28 cellular contexts compared by ENCODE assay signal in genomic region chr19:4733755-4734345, GRCh38.
"Had no signal": no experiment of that assay in that cellular context is flagged by ENCODE, and none has a peak within 500 bp of the region (broad histone marks: within the 10 kb centered on the region; RNA-seq: fewer than 3 reads in every experiment).

No MANE protein-coding gene starts in this region.

- H3K36me3 ChIP-seq: ascending aorta, brain microvascular endothelial cell, gastroesophageal sphincter, pancreas, prostate gland, stomach, thyroid gland, upper lobe of left lung, vagina had no signal

- H3K9me3 Mint-ChIP-seq: activated naive CD8-positive, alpha-beta T cell treated with anti-CD3 and anti-CD28 coated beads, Interleukin-2, amount 10 ng/mL, durations not matched to agents 7 days and 5 days; mesothelial cell of epicardium; naive B cell had no signal

- H3K27ac Mint-ChIP-seq: activated CD4-positive, alpha-beta T cell treated with anti-CD3 and anti-CD28 coated beads for 36 hours; activated CD8-positive, alpha-beta memory T cell treated with anti-CD3 and anti-CD28 coated beads, Interleukin-2, amount 10 ng/mL, durations not matched to agents 7 days and 5 days; activated naive CD8-positive, alpha-beta T cell treated with anti-CD3 and anti-CD28 coated beads, Interleukin-2, amount 10 ng/mL, durations not matched to agents 7 days and 5 days; mesothelial cell of epicardium; stimulated activated naive B cell treated with anti-CD40 and anti-IgM and Interleukin-4, amounts not matched to agents 10 μg/mL and 1 μg/mL and 100 μg/mL, for 72 hours had no signal

- H2AFZ ChIP-seq: hepatocyte had no signal

- H3K27me3 ChIP-seq: ascending aorta, brain microvascular endothelial cell, hepatocyte, pancreas, thyroid gland, upper lobe of left lung, vagina had no signal

- H3K27ac ChIP-seq: ascending aorta, brain microvascular endothelial cell, gastroesophageal sphincter, hepatocyte, pancreas, prostate gland, stomach, thyroid gland, upper lobe of left lung, vagina had no signal

- H3K4me1 Mint-ChIP-seq: mesothelial cell of epicardium had no signal

- H3K4me3 ChIP-seq: ascending aorta, gastroesophageal sphincter, hepatocyte, pancreas, prostate gland, smooth muscle cell, stomach, thyroid gland, upper lobe of left lung, vagina had no signal

- DNase-seq: activated CD4-positive, alpha-beta T cell treated with anti-CD3 and anti-CD28 coated beads for 36 hours; activated CD4-positive, alpha-beta T cell treated with anti-CD3 and anti-CD28 coated beads, Interleukin-2, amount 50 U/mL, for 48 hours; activated CD4-positive, CD25-positive, alpha-beta regulatory T cell; activated CD8-positive, alpha-beta memory T cell treated with anti-CD3 and anti-CD28 coated beads, Interleukin-2, amount 10 ng/mL, durations not matched to agents 7 days and 5 days; activated effector memory CD4-positive, alpha-beta T cell treated with Interleukin-2 at 50 U/mL for 16 hours; activated naive CD4-positive, alpha-beta T cell treated with Interleukin-2 at 50 U/mL for 16 hours; activated naive CD8-positive, alpha-beta T cell treated with anti-CD3 and anti-CD28 coated beads, Interleukin-2, amount 10 ng/mL, durations not matched to agents 7 days and 5 days; activated T-cell treated with anti-CD3 and anti-CD28 coated beads, Interleukin-2, amount 50 U/mL, for 48 hours; brain microvascular endothelial cell; cortex of kidney; left colon; naive B cell; nucleus accumbens; pancreas; stimulated activated CD4-positive, alpha-beta T cell treated with anti-CD3 and anti-CD28 coated beads, Interleukin-1b, Interleukin-23, amount 100 ng/mL, for 48 hours; stimulated activated CD4-positive, alpha-beta T cell treated with anti-CD3 and anti-CD28 coated beads, Interleukin-4, amount 100 ng/mL, for 4 hours; stimulated activated CD8-positive, alpha-beta memory T cell treated with anti-CD3 and anti-CD28 coated beads, Interleukin-4, amount 100 ng/mL, for 48 hours; stimulated activated naive B cell treated with anti-CD40 and anti-IgM and Interleukin-4, amounts not matched to agents 10 μg/mL and 1 μg/mL and 100 μg/mL, for 72 hours; stomach; thyroid gland; upper lobe of left lung had no signal

- ATAC-seq: activated CD4-positive, alpha-beta T cell treated with anti-CD3 and anti-CD28 coated beads for 36 hours; activated CD8-positive, alpha-beta memory T cell treated with anti-CD3 and anti-CD28 coated beads, Interleukin-2, amount 10 ng/mL, durations not matched to agents 7 days and 5 days; gastroesophageal sphincter; left colon; pancreas; stimulated activated naive B cell treated with anti-CD40 and anti-IgM and Interleukin-4, amounts not matched to agents 10 μg/mL and 1 μg/mL and 100 μg/mL, for 72 hours had no signal

- H3K4me1 ChIP-seq: ascending aorta, pancreas, prostate gland, thyroid gland, vagina had no signal

- H3K4me3 Mint-ChIP-seq: activated CD4-positive, alpha-beta T cell treated with anti-CD3 and anti-CD28 coated beads for 36 hours; activated CD8-positive, alpha-beta memory T cell treated with anti-CD3 and anti-CD28 coated beads, Interleukin-2, amount 10 ng/mL, durations not matched to agents 7 days and 5 days; activated naive CD8-positive, alpha-beta T cell treated with anti-CD3 and anti-CD28 coated beads, Interleukin-2, amount 10 ng/mL, durations not matched to agents 7 days and 5 days; mesothelial cell of epicardium; stimulated activated naive B cell treated with anti-CD40 and anti-IgM and Interleukin-4, amounts not matched to agents 10 μg/mL and 1 μg/mL and 100 μg/mL, for 72 hours had no signal

- H3K9me3 ChIP-seq: ascending aorta, gastroesophageal sphincter, pancreas, prostate gland, stomach, thyroid gland, upper lobe of left lung, vagina had no signal

- H3K4me2 ChIP-seq: hepatocyte, smooth muscle cell had no signal

- H3K36me3 Mint-ChIP-seq: activated CD8-positive, alpha-beta memory T cell treated with anti-CD3 and anti-CD28 coated beads, Interleukin-2, amount 10 ng/mL, durations not matched to agents 7 days and 5 days; activated naive CD8-positive, alpha-beta T cell treated with anti-CD3 and anti-CD28 coated beads, Interleukin-2, amount 10 ng/mL, durations not matched to agents 7 days and 5 days; mesothelial cell of epicardium; naive B cell; stimulated activated naive B cell treated with anti-CD40 and anti-IgM and Interleukin-4, amounts not matched to agents 10 μg/mL and 1 μg/mL and 100 μg/mL, for 72 hours had no signal
